ENCODE assay signal across 15 cellular contexts in genomic region chr2:30273574-30273929, GRCh38. TPM values are rescaled to one million over a fixed set of nuclear protein-coding genes. Genes with fewer than 3 reads are reported as not detected.
A peak's percentile ranks its signal among the peaks of the same experiment; 100 is the strongest.
DNase-seq lines count a peak whose midpoint lies in the region; ATAC-seq and TF ChIP-seq lines count a peak whose summit lies in the region.
"Had no signal": no experiment of that assay in that cellular context is flagged by ENCODE, and none has a peak within 500 bp of the region (broad histone marks: within the 10 kb centered on the region; RNA-seq: fewer than 3 reads in every experiment).

No MANE protein-coding gene starts in this region.

- H2AFZ ChIP-seq in fibroblast of lung (ENCODE audit: low read length) = no peak overlapping the region

- no peak overlapping the region for H3K4me3 Mint-ChIP-seq in activated B cell treated with CpG ODN at 0.5 μM for 24 hours
- peak overlapping the region; percentile 36 to 47 for H3K4me3 Mint-ChIP-seq in stimulated activated naive B cell treated with anti-CD40 and anti-IgM and Interleukin-4, amounts not matched to agents 10 μg/mL and 1 μg/mL and 100 μg/mL, for 72 hours
- H3K4me3 Mint-ChIP-seq: neural crest cell had no signal

- H3K4me1 ChIP-seq in fibroblast of lung (ENCODE audit: control insufficient read depth, extremely low read depth, insufficient read depth, low read length) = peaks cover 20% of the 10 kb centered on the region
- H3K4me1 ChIP-seq: uterus had no signal

- DNase-seq in activated T-cell treated with anti-CD3 and anti-CD28 coated beads for 48 hours (ENCODE audit: low read depth) = peak; percentile 31
- no peak for DNase-seq in activated T-cell treated with anti-CD3 and anti-CD28 coated beads for 4 hours
- no peak for DNase-seq in activated B cell treated with CpG ODN at 0.5 μM for 24 hours
- no peak for DNase-seq in fibroblast of lung (ENCODE audit: low read depth in 2 of 2)
- no peak for DNase-seq in stimulated activated naive B cell treated with anti-CD40 and anti-IgM and Interleukin-4, amounts not matched to agents 10 μg/mL and 1 μg/mL and 100 μg/mL, for 72 hours
- DNase-seq: DMS 273 treated with DMSO at 0.1 percent for 48 hours; effector CD4-positive, alpha-beta T cell; NCI-H1092; NCI-H510A treated with DMSO at 0.1 percent for 48 hours; sigmoid colon; uterus had no signal

- H3K4me2 ChIP-seq in fibroblast of lung (ENCODE audit: extremely low read depth, insufficient read depth, low read length) = peak overlapping the region; percentile 65

- no peaks in the 10 kb centered on the region for H3K36me3 Mint-ChIP-seq in activated B cell treated with CpG ODN at 0.5 μM for 24 hours (ENCODE audit: low read depth)
- peaks cover 0 to 4% of the 10 kb centered on the region in 2 donors for H3K36me3 Mint-ChIP-seq in stimulated activated naive B cell treated with anti-CD40 and anti-IgM and Interleukin-4, amounts not matched to agents 10 μg/mL and 1 μg/mL and 100 μg/mL, for 72 hours

- TF ChIP-seq CTCF in activated B cell treated with CpG ODN at 0.5 μM for 24 hours (IDR thresholded peaks at IDR 0.05) = no peak
- TF ChIP-seq CTCF in fibroblast of lung (conservative IDR thresholded peaks at IDR 0.05 in 1 of 2, IDR thresholded peaks at IDR 0.05 in 1 of 2; ENCODE audit: low read depth in 1 of 2, low read length in 2 of 2) = no peak

- no peaks in the 10 kb centered on the region for H3K79me2 ChIP-seq in fibroblast of lung (ENCODE audit: control insufficient read depth, insufficient read depth, low read length)

- no peak for ATAC-seq in activated B cell treated with CpG ODN at 0.5 μM for 24 hours (ENCODE audit: low read depth)
- peak; percentile 13 to 20 for ATAC-seq in stimulated activated naive B cell treated with anti-CD40 and anti-IgM and Interleukin-4, amounts not matched to agents 10 μg/mL and 1 μg/mL and 100 μg/mL, for 72 hours (replicated peaks)
- ATAC-seq in GM19351 (IDR thresholded peaks at IDR 0.05; ENCODE audit: unreplicated experiment) = no peak
- ATAC-seq in GM21367 (IDR thresholded peaks at IDR 0.05; ENCODE audit: unreplicated experiment) = no peak
- ATAC-seq in GM21515 (IDR thresholded peaks at IDR 0.05; ENCODE audit: unreplicated experiment) = no peak

- H3K27ac Mint-ChIP-seq in activated B cell treated with CpG ODN at 0.5 μM for 24 hours = peak overlapping the region; percentile 72
- peak overlapping the region; percentile 93 for H3K27ac Mint-ChIP-seq in stimulated activated naive B cell treated with anti-CD40 and anti-IgM and Interleukin-4, amounts not matched to agents 10 μg/mL and 1 μg/mL and 100 μg/mL, for 72 hours

- no peaks in the 10 kb centered on the region for H3K27me3 ChIP-seq in fibroblast of lung (ENCODE audit: control insufficient read depth, insufficient read depth, low read length)
- H3K27me3 ChIP-seq: sigmoid colon, uterus had no signal

- no peaks in the 10 kb centered on the region for H3K27me3 Mint-ChIP-seq in activated B cell treated with CpG ODN at 0.5 μM for 24 hours
- H3K27me3 Mint-ChIP-seq in stimulated activated naive B cell treated with anti-CD40 and anti-IgM and Interleukin-4, amounts not matched to agents 10 μg/mL and 1 μg/mL and 100 μg/mL, for 72 hours = no peaks in the 10 kb centered on the region

- H3K9me3 Mint-ChIP-seq in activated B cell treated with CpG ODN at 0.5 μM for 24 hours = no peaks in the 10 kb centered on the region
- H3K9me3 Mint-ChIP-seq in stimulated activated naive B cell treated with anti-CD40 and anti-IgM and Interleukin-4, amounts not matched to agents 10 μg/mL and 1 μg/mL and 100 μg/mL, for 72 hours = peaks cover 3% of the 10 kb centered on the region in 2 donors
- H3K9me3 Mint-ChIP-seq: neural crest cell had no signal

- H3K4me1 Mint-ChIP-seq in activated B cell treated with CpG ODN at 0.5 μM for 24 hours = peaks cover 93% of the 10 kb centered on the region
- H3K4me1 Mint-ChIP-seq in stimulated activated naive B cell treated with anti-CD40 and anti-IgM and Interleukin-4, amounts not matched to agents 10 μg/mL and 1 μg/mL and 100 μg/mL, for 72 hours = peaks cover 63 to 87% of the 10 kb centered on the region in 2 donors
- H3K4me1 Mint-ChIP-seq: neural crest cell had no signal

- no peak overlapping the region for H3K9ac ChIP-seq in fibroblast of lung (ENCODE audit: insufficient read depth, low read length)

- POLR2A ChIA-PET in activated B cell treated with CpG ODN at 0.5 μM for 24 hours (lab: Charles Lee) = interaction anchor here (0.7 to 3.2 kb wide), 4 partner anchors 14 to 63 kb away, joined by 3 to 20 read pairs (median 8); no protein-coding TSS in a partner anchor

- H3K9me3 ChIP-seq in fibroblast of lung (ENCODE audit: control insufficient read depth, insufficient read depth, low read depth, low read length) = no peaks in the 10 kb centered on the region
- H3K9me3 ChIP-seq: sigmoid colon, uterus had no signal

- CTCF ChIA-PET in activated B cell treated with CpG ODN at 0.5 μM for 24 hours (lab: Charles Lee) = no interaction called here

- no peaks in the 10 kb centered on the region for H4K20me1 ChIP-seq in fibroblast of lung (ENCODE audit: control insufficient read depth, extremely low read depth, insufficient read depth, low read length)

- intact Hi-C loops in activated B cell treated with CpG ODN at 0.5 μM for 24 hours (cut with micrococcal nuclease) = loop anchor here (1.0 kb wide), 1 partner anchor 9 kb away; no protein-coding TSS in a partner anchor

- peak overlapping the region; percentile 34 for H3K27ac ChIP-seq in fibroblast of lung (ENCODE audit: insufficient read depth, low read length)
- H3K27ac ChIP-seq: sigmoid colon, uterus had no signal

- no peak overlapping the region for H3K4me3 ChIP-seq in fibroblast of lung (replicated peaks in 1 of 4; ENCODE audit: control extremely low read depth in 1 of 4, insufficient read depth in 1 of 4, low read depth in 3 of 4, low read length in 4 of 4)
- H3K4me3 ChIP-seq: sigmoid colon, uterus had no signal

- no peaks in the 10 kb centered on the region for H3K36me3 ChIP-seq in fibroblast of lung (ENCODE audit: control insufficient read depth, insufficient read depth, low read length)
- H3K36me3 ChIP-seq: sigmoid colon, uterus had no signal

RNA-seq across cellular contexts. Expression of gene LBH, which starts 42.2 kb away (rescaled TPM):
- 120 and 131 TPM in 2 replicates for total RNA-seq in activated B cell treated with CpG ODN at 0.5 μM for 24 hours
- 351 and 926 TPM in 2 replicates for total RNA-seq in fibroblast of lung
- 320 and 604 TPM in 2 replicates for polyA plus RNA-seq in fibroblast of lung
- polyA plus RNA-seq in fibroblast of lung (2012) = 201 and 407 TPM in 2 replicates
- polyA minus RNA-seq in fibroblast of lung (ENCODE audit: low replicate concordance) = 396 and 765 TPM in 2 replicates

Comparison
In these comparisons a context has a peak if more than half of its experiments do, and no peak if none do; other contexts are left out.
1. ATAC-seq: peak in stimulated activated naive B cell treated with anti-CD40 and anti-IgM and Interleukin-4, amounts not matched to agents 10 μg/mL and 1 μg/mL and 100 μg/mL, for 72 hours (2 of 2); none in activated B cell treated with CpG ODN at 0.5 μM for 24 hours (single experiment), GM19351 (single experiment), GM21367 (single experiment) and GM21515 (single experiment).